21 cellular contexts compared by ENCODE assay signal in genomic region chr1:244053831-244054230, GRCh38. TPM values are rescaled to one million over a fixed set of nuclear protein-coding genes. Genes with fewer than 3 reads are reported as not detected.
DNase-seq lines count a peak whose midpoint lies in the region; ATAC-seq and TF ChIP-seq lines count a peak whose summit lies in the region.
"Had no signal": no experiment of that assay in that cellular context is flagged by ENCODE, and none has a peak within 500 bp of the region (broad histone marks: within the 10 kb centered on the region; RNA-seq: fewer than 3 reads in every experiment).

No MANE protein-coding gene starts in this region.

- H4K91ac ChIP-seq in trophoblast cell (ENCODE audit: low read depth, low read length): no peak overlapping the region

- H4K8ac ChIP-seq in trophoblast cell (ENCODE audit: low read depth, low read length): no peak overlapping the region

- H3K9ac ChIP-seq in Karpas-422 (ENCODE audit: low read length) (no peak overlapping the region), trophoblast cell (ENCODE audit: low read length) (no peak overlapping the region)

- no peak overlapping the region for H3K4me3 ChIP-seq in Karpas-422 (ENCODE audit: low read length)
- no peak overlapping the region for H3K4me3 ChIP-seq in trophoblast cell (ENCODE audit: low read depth, low read length)
- H3K4me3 ChIP-seq: left lung, mucosa of descending colon, pancreas, thoracic aorta had no signal

- H3K4me1 Mint-ChIP-seq in activated CD8-positive, alpha-beta T cell treated with anti-CD3 and anti-CD28 coated beads for 36 hours (ENCODE audit: low read depth): peaks cover 44% of the 10 kb centered on the region
- H3K4me1 Mint-ChIP-seq in activated CD8-positive, alpha-beta T cell treated with anti-CD3 and anti-CD28 coated beads, Interleukin-2, amount 10 ng/mL, durations not matched to agents 7 days and 5 days (ENCODE audit: low read depth): peaks cover 17% of the 10 kb centered on the region

- POLR2A ChIA-PET in activated CD8-positive, alpha-beta T cell treated with anti-CD3 and anti-CD28 coated beads for 36 hours (lab: Charles Lee): interaction anchor here (1.5 to 2.6 kb wide), 2 partner anchors 9 to 13 kb away, joined by 6 read pairs; no protein-coding TSS in a partner anchor
- POLR2A ChIA-PET in activated CD8-positive, alpha-beta T cell treated with anti-CD3 and anti-CD28 coated beads, Interleukin-2, amount 10 ng/mL, durations not matched to agents 7 days and 5 days (lab: Charles Lee): no interaction called here

- H3K36me3 ChIP-seq in Karpas-422 (ENCODE audit: insufficient read depth, low read length) (no peaks in the 10 kb centered on the region), trophoblast cell (ENCODE audit: control insufficient read depth in 1 of 2, insufficient read depth in 2 of 2, low read length in 2 of 2) (peaks cover 15 to 16% of the 10 kb centered on the region in 2 experiments)

- H3K4me1 ChIP-seq in Karpas-422 (ENCODE audit: low read length): peaks cover 32% of the 10 kb centered on the region
- H3K4me1 ChIP-seq in trophoblast cell (ENCODE audit: control insufficient read depth in 1 of 2, insufficient read depth in 2 of 2, low read length in 2 of 2): peaks cover 0 to 7% of the 10 kb centered on the region in 2 experiments
- H3K4me1 ChIP-seq: foreskin keratinocyte had no signal

- no peak for TF ChIP-seq CTCF in activated CD8-positive, alpha-beta T cell treated with anti-CD3 and anti-CD28 coated beads for 36 hours (IDR thresholded peaks at IDR 0.05)

- no peak overlapping the region for H3K23ac ChIP-seq in trophoblast cell (ENCODE audit: low read length)

- H3K9me3 ChIP-seq in Karpas-422 (ENCODE audit: low read length) (no peaks in the 10 kb centered on the region), trophoblast cell (ENCODE audit: insufficient read depth, low read depth, low read length) (no peaks in the 10 kb centered on the region)
- H3K9me3 ChIP-seq: left lung, mucosa of descending colon, pancreas, thoracic aorta had no signal

- H3K27ac ChIP-seq in Karpas-422 (ENCODE audit: low read length) (no peak overlapping the region), trophoblast cell (ENCODE audit: low read depth, low read length) (no peak overlapping the region)
- H3K27ac ChIP-seq: foreskin keratinocyte, left lung, pancreas, thoracic aorta had no signal

- H3K4me2 ChIP-seq in Karpas-422 (ENCODE audit: low read depth, low read length, poor library complexity, severe bottlenecking): no peak overlapping the region
- no peak overlapping the region for H3K4me2 ChIP-seq in trophoblast cell (ENCODE audit: low read length)

- H3K14ac ChIP-seq in trophoblast cell (ENCODE audit: low read length): no peak overlapping the region

- H3K4ac ChIP-seq in trophoblast cell (ENCODE audit: low read depth, low read length): no peak overlapping the region

- no peak overlapping the region for H4K12ac ChIP-seq in trophoblast cell (ENCODE audit: low read depth, low read length)

- peak; percentile 23 for DNase-seq in activated CD8-positive, alpha-beta T cell treated with anti-CD3 and anti-CD28 coated beads for 36 hours
- no peak for DNase-seq in activated CD8-positive, alpha-beta T cell treated with anti-CD3 and anti-CD28 coated beads, Interleukin-2, amount 10 ng/mL, durations not matched to agents 7 days and 5 days
- DNase-seq in foreskin melanocyte (peak; percentile 56), nucleus accumbens (lab: John Stamatoyannopoulos, UW) (peak in 41 of 56 donors; percentile 16 to 78 (median 57)), Karpas-422 (no peak), trophoblast cell (no peak), SKM-1 (lab: John Stamatoyannopoulos, UW; ENCODE audit: unreplicated experiment) (no peak)
- DNase-seq: activated CD4-positive, alpha-beta T cell treated with anti-CD3 and anti-CD28 coated beads for 36 hours; activated CD8-positive, alpha-beta memory T cell treated with anti-CD3 and anti-CD28 coated beads, Interleukin-2, amount 50 U/mL, for 48 hours; activated gamma-delta T cell treated with Interleukin-2 at 50 U/mL for 16 hours; DMS53; foreskin keratinocyte; mucosa of descending colon; NCI-H1092 treated with DMSO at 0.1 percent for 48 hours; NCI-H2107; NCI-H774; pancreas; stimulated activated CD8-positive, alpha-beta memory T cell treated with anti-CD3 and anti-CD28 coated beads, Interleukin-4, amount 100 ng/mL, for 48 hours had no signal

- H3K36me3 Mint-ChIP-seq in activated CD8-positive, alpha-beta T cell treated with anti-CD3 and anti-CD28 coated beads for 36 hours (ENCODE audit: low read depth): peaks cover 9% of the 10 kb centered on the region
- H3K36me3 Mint-ChIP-seq in activated CD8-positive, alpha-beta T cell treated with anti-CD3 and anti-CD28 coated beads, Interleukin-2, amount 10 ng/mL, durations not matched to agents 7 days and 5 days (ENCODE audit: low read depth): peaks cover 23% of the 10 kb centered on the region

- no peak overlapping the region for H2AFZ ChIP-seq in Karpas-422 (ENCODE audit: low read length)
- H2AFZ ChIP-seq in trophoblast cell (ENCODE audit: insufficient read depth, low read length, poor library complexity): no peak overlapping the region

- H3K79me1 ChIP-seq in trophoblast cell (ENCODE audit: low read length): peaks cover 4% of the 10 kb centered on the region

- H2BK12ac ChIP-seq in trophoblast cell (ENCODE audit: low read length): no peak overlapping the region

- CTCF ChIA-PET in activated CD8-positive, alpha-beta T cell treated with anti-CD3 and anti-CD28 coated beads for 36 hours (lab: Charles Lee): interaction anchor here (1.1 to 1.9 kb wide), 2 partner anchors 12 to 219 kb away, joined by 4 read pairs; no protein-coding TSS in a partner anchor
- CTCF ChIA-PET in activated CD8-positive, alpha-beta T cell treated with anti-CD3 and anti-CD28 coated beads, Interleukin-2, amount 10 ng/mL, durations not matched to agents 7 days and 5 days (lab: Charles Lee): interaction anchor here (1.5 to 1.9 kb wide), 2 partner anchors 219 to 710 kb away, joined by 5 to 6 read pairs; no protein-coding TSS in a partner anchor

- H2BK120ac ChIP-seq in trophoblast cell (ENCODE audit: insufficient read depth, low read length, poor library complexity): no peak overlapping the region

- H3K27me3 ChIP-seq in Karpas-422 (ENCODE audit: low read length): peaks cover 5% of the 10 kb centered on the region; the same call in 1 of the 2 replicates
- no peaks in the 10 kb centered on the region for H3K27me3 ChIP-seq in trophoblast cell (ENCODE audit: insufficient read depth, low read length)
- H3K27me3 ChIP-seq: foreskin keratinocyte, left lung, pancreas had no signal

- H3K27ac Mint-ChIP-seq in activated CD8-positive, alpha-beta T cell treated with anti-CD3 and anti-CD28 coated beads for 36 hours: no peak overlapping the region
- H3K27ac Mint-ChIP-seq in activated CD8-positive, alpha-beta T cell treated with anti-CD3 and anti-CD28 coated beads, Interleukin-2, amount 10 ng/mL, durations not matched to agents 7 days and 5 days: no peak overlapping the region
- H3K27ac Mint-ChIP-seq: activated CD4-positive, alpha-beta T cell treated with anti-CD3 and anti-CD28 coated beads for 36 hours had no signal

- ATAC-seq in activated CD8-positive, alpha-beta T cell treated with anti-CD3 and anti-CD28 coated beads for 36 hours: no peak
- ATAC-seq in activated CD8-positive, alpha-beta T cell treated with anti-CD3 and anti-CD28 coated beads, Interleukin-2, amount 10 ng/mL, durations not matched to agents 7 days and 5 days: no peak
- ATAC-seq in HG02588 (IDR thresholded peaks at IDR 0.05; ENCODE audit: unreplicated experiment): no peak
- ATAC-seq: activated CD4-positive, alpha-beta T cell treated with anti-CD3 and anti-CD28 coated beads for 36 hours; foreskin keratinocyte; left lung; mucosa of descending colon; pancreas had no signal

- H2AK5ac ChIP-seq in trophoblast cell (ENCODE audit: low read length): no peak overlapping the region

- H3K79me2 ChIP-seq in Karpas-422 (ENCODE audit: low read length): no peaks in the 10 kb centered on the region
- H3K79me2 ChIP-seq in trophoblast cell (ENCODE audit: control insufficient read depth, insufficient read depth, low read length, poor library complexity): peaks cover 4% of the 10 kb centered on the region

- peaks cover 31% of the 10 kb centered on the region for H4K20me1 ChIP-seq in Karpas-422 (ENCODE audit: insufficient read depth, low read depth, low read length)

- no peak overlapping the region for H3K4me3 Mint-ChIP-seq in activated CD8-positive, alpha-beta T cell treated with anti-CD3 and anti-CD28 coated beads for 36 hours
- no peak overlapping the region for H3K4me3 Mint-ChIP-seq in activated CD8-positive, alpha-beta T cell treated with anti-CD3 and anti-CD28 coated beads, Interleukin-2, amount 10 ng/mL, durations not matched to agents 7 days and 5 days
- H3K4me3 Mint-ChIP-seq: activated CD4-positive, alpha-beta T cell treated with anti-CD3 and anti-CD28 coated beads for 36 hours had no signal

- no CpG with 5 or more reads among the region's 11 CpGs for WGBS in trophoblast cell (ENCODE audit: extremely low coverage, insufficient coverage, insufficient read length)

- no peaks in the 10 kb centered on the region for H3K27me3 Mint-ChIP-seq in activated CD8-positive, alpha-beta T cell treated with anti-CD3 and anti-CD28 coated beads for 36 hours
- peaks cover 13% of the 10 kb centered on the region for H3K27me3 Mint-ChIP-seq in activated CD8-positive, alpha-beta T cell treated with anti-CD3 and anti-CD28 coated beads, Interleukin-2, amount 10 ng/mL, durations not matched to agents 7 days and 5 days (ENCODE audit: low read depth)
- H3K27me3 Mint-ChIP-seq: activated CD4-positive, alpha-beta T cell treated with anti-CD3 and anti-CD28 coated beads for 36 hours had no signal

- H3K9me2 ChIP-seq in Karpas-422 (replicated peaks; ENCODE audit: insufficient read depth, low read length): no peaks in the 10 kb centered on the region

- intact Hi-C loops in activated CD8-positive, alpha-beta T cell treated with anti-CD3 and anti-CD28 coated beads for 36 hours (cut with micrococcal nuclease): loop anchor here (5.0 kb wide), 1 partner anchor 218 kb away; no protein-coding TSS in a partner anchor

- H3K18ac ChIP-seq in trophoblast cell (ENCODE audit: low read length): no peak overlapping the region

- no peaks in the 10 kb centered on the region for H3K9me3 Mint-ChIP-seq in activated CD8-positive, alpha-beta T cell treated with anti-CD3 and anti-CD28 coated beads for 36 hours
- no peaks in the 10 kb centered on the region for H3K9me3 Mint-ChIP-seq in activated CD8-positive, alpha-beta T cell treated with anti-CD3 and anti-CD28 coated beads, Interleukin-2, amount 10 ng/mL, durations not matched to agents 7 days and 5 days (ENCODE audit: insufficient read depth)

- H2BK5ac ChIP-seq in trophoblast cell (ENCODE audit: low read depth, low read length, poor library complexity): no peak overlapping the region

RNA-seq across cellular contexts. Expression of gene ZBTB18, which starts 2.7 kb away (rescaled TPM):
- 1 to 10 TPM; 8.2 TPM for total RNA-seq in activated CD8-positive, alpha-beta T cell treated with anti-CD3 and anti-CD28 coated beads for 36 hours
- 10 to 100 TPM; 11.0 to 11.7 TPM for total RNA-seq in activated CD8-positive, alpha-beta T cell treated with anti-CD3 and anti-CD28 coated beads, Interleukin-2, amount 10 ng/mL, durations not matched to agents 7 days and 5 days
- total RNA-seq in Karpas-422 (2014; rRNA removed; shearing (Covaris generic); ENCODE audit: low replicate concordance): 6.6 and 9.5 TPM in 2 replicates
- polyA plus RNA-seq in trophoblast cell (2013): 6.7 TPM in 2 replicates

Comparison
In these comparisons a context has a peak if more than half of its experiments do, and no peak if none do; other contexts are left out.
1. DNase-seq: peak in activated CD8-positive, alpha-beta T cell treated with anti-CD3 and anti-CD28 coated beads for 36 hours (single experiment), foreskin melanocyte (single experiment) and nucleus accumbens (41 of 56); none in activated CD8-positive, alpha-beta T cell treated with anti-CD3 and anti-CD28 coated beads, Interleukin-2, amount 10 ng/mL, durations not matched to agents 7 days and 5 days (single experiment), Karpas-422 (single experiment), trophoblast cell (0 of 2) and SKM-1 (single experiment).